ENCODE assay signal across 11 cellular contexts in the genomic region with DNA sequence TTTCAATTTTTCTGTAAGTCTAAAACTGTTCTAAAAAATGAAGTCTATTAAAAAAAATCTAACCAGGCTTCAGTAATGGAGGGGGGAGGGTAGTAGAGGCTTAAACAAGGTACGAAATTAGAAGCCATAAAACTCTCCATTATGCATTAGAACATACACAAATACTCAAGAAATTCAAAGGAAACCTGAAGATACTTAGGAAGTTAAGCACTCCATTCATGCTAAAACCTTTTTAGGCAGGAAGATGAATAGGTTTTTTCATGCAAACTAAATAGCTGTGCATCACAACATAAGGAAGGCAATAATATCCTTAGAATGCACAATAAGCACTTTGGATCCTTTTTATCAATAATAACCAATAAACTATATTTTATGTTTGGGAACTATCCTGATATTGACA. TPM values are rescaled to one million over a fixed set of nuclear protein-coding genes. Genes with fewer than 3 reads are reported as not detected.
DNase-seq lines count a peak whose midpoint lies in the region; ATAC-seq and TF ChIP-seq lines count a peak whose summit lies in the region.
"Had no signal": no experiment of that assay in that cellular context is flagged by ENCODE, and none has a peak within 500 bp of the region (broad histone marks: within the 10 kb centered on the region; RNA-seq: fewer than 3 reads in every experiment).

No MANE protein-coding gene starts in this region.

- H3K4me2 ChIP-seq in SU-DHL-6 (ENCODE audit: low read depth, low read length, poor library complexity, severe bottlenecking): peak overlapping the region; percentile 89
- peak overlapping the region; percentile 92 for H3K4me2 ChIP-seq in smooth muscle cell

- no peak for TF ChIP-seq CTCF in SU-DHL-6 (IDR thresholded peaks at IDR 0.05; ENCODE audit: insufficient read depth, low read length, poor library complexity, severe bottlenecking)
- TF ChIP-seq CTCF in esophagus squamous epithelium (IDR thresholded peaks at IDR 0.05): no peak
- TF ChIP-seq CTCF in smooth muscle cell (IDR thresholded peaks at IDR 0.05; ENCODE audit: borderline replicate concordance, insufficient read depth, poor library complexity, severe bottlenecking): no peak

- no peak for DNase-seq in activated CD8-positive, alpha-beta memory T cell treated with anti-CD3 and anti-CD28 coated beads, Interleukin-2, amount 10 ng/mL, durations not matched to agents 7 days and 5 days
- no peak for DNase-seq in activated CD8-positive, alpha-beta memory T cell treated with anti-CD3 and anti-CD28 coated beads, Interleukin-2, amount 50 U/mL, for 4 hours
- DNase-seq in esophagus squamous epithelium (lab: John Stamatoyannopoulos, UW) (no peak), smooth muscle cell (lab: John Stamatoyannopoulos, UW; ENCODE audit: unreplicated experiment) (no peak), NCI-H1417 (lab: John Stamatoyannopoulos, UW) (no peak), AML-193 (lab: John Stamatoyannopoulos, UW) (no peak), SHP77 (lab: John Stamatoyannopoulos, UW) (no peak)
- DNase-seq: NCI-H2171 treated with DMSO at 0.1 percent for 48 hours had no signal

- H3K9me3 ChIP-seq in SU-DHL-6 (ENCODE audit: insufficient read depth, low read length) (no peaks in the 10 kb centered on the region), esophagus squamous epithelium (no peaks in the 10 kb centered on the region), smooth muscle cell (replicated peaks; ENCODE audit: low read depth) (no peaks in the 10 kb centered on the region)

- H3K4me1 ChIP-seq in esophagus squamous epithelium: peaks cover 0 to 53% (median 21%) of the 10 kb centered on the region in 3 donors
- peaks cover 17% of the 10 kb centered on the region for H3K4me1 ChIP-seq in smooth muscle cell (ENCODE audit: low read depth)

- CTCF ChIA-PET in activated CD8-positive, alpha-beta memory T cell treated with anti-CD3 and anti-CD28 coated beads, Interleukin-2, amount 10 ng/mL, durations not matched to agents 7 days and 5 days (lab: Charles Lee): no interaction called here

- no peaks in the 10 kb centered on the region for H3K9me3 Mint-ChIP-seq in activated CD8-positive, alpha-beta memory T cell treated with anti-CD3 and anti-CD28 coated beads, Interleukin-2, amount 10 ng/mL, durations not matched to agents 7 days and 5 days (ENCODE audit: low read depth)

- intact Hi-C loops in esophagus squamous epithelium (cut with DNase I): no loop called here

- H3K36me3 Mint-ChIP-seq in activated CD8-positive, alpha-beta memory T cell treated with anti-CD3 and anti-CD28 coated beads, Interleukin-2, amount 10 ng/mL, durations not matched to agents 7 days and 5 days: peaks cover 5% of the 10 kb centered on the region

- no peaks in the 10 kb centered on the region for H3K27me3 ChIP-seq in SU-DHL-6 (ENCODE audit: low read length)
- H3K27me3 ChIP-seq in esophagus squamous epithelium: no peaks in the 10 kb centered on the region
- no peaks in the 10 kb centered on the region for H3K27me3 ChIP-seq in smooth muscle cell (ENCODE audit: low read depth)

- 41 to 42% methylated on average over 1 of the region's 1 CpG for WGBS in esophagus squamous epithelium, 2 donors
- 45% methylated on average over 1 of the region's 1 CpG for WGBS in smooth muscle cell (ENCODE audit: low lambda C conversion rate)

- H3K27me3 Mint-ChIP-seq in activated CD8-positive, alpha-beta memory T cell treated with anti-CD3 and anti-CD28 coated beads, Interleukin-2, amount 10 ng/mL, durations not matched to agents 7 days and 5 days: no peaks in the 10 kb centered on the region

- no peaks in the 10 kb centered on the region for H3K9me2 ChIP-seq in SU-DHL-6 (replicated peaks; ENCODE audit: insufficient read depth, low read length)

- H3K27ac Mint-ChIP-seq in activated CD8-positive, alpha-beta memory T cell treated with anti-CD3 and anti-CD28 coated beads, Interleukin-2, amount 10 ng/mL, durations not matched to agents 7 days and 5 days: no peak overlapping the region

- H3K4me1 Mint-ChIP-seq in activated CD8-positive, alpha-beta memory T cell treated with anti-CD3 and anti-CD28 coated beads, Interleukin-2, amount 10 ng/mL, durations not matched to agents 7 days and 5 days: peaks cover 25% of the 10 kb centered on the region

- H2AFZ ChIP-seq in SU-DHL-6 (ENCODE audit: low read depth, low read length, severe bottlenecking) (no peak overlapping the region), smooth muscle cell (ENCODE audit: low read depth) (no peak overlapping the region)

- H3K79me2 ChIP-seq in SU-DHL-6 (ENCODE audit: insufficient read depth, low read length): peaks cover 62% of the 10 kb centered on the region
- peaks cover 73% of the 10 kb centered on the region for H3K79me2 ChIP-seq in smooth muscle cell (ENCODE audit: low read depth)

- peak overlapping the region; percentile 88 for H3K4me3 Mint-ChIP-seq in activated CD8-positive, alpha-beta memory T cell treated with anti-CD3 and anti-CD28 coated beads, Interleukin-2, amount 10 ng/mL, durations not matched to agents 7 days and 5 days

- H4K20me1 ChIP-seq in SU-DHL-6 (ENCODE audit: low read depth, low read length) (peaks cover 14% of the 10 kb centered on the region; the same call in 1 of the 2 replicates), smooth muscle cell (ENCODE audit: low read depth) (peaks cover 64% of the 10 kb centered on the region)

- no peak for TF ChIP-seq POLR2A in esophagus squamous epithelium (IDR thresholded peaks at IDR 0.05)

- ATAC-seq in activated CD8-positive, alpha-beta memory T cell treated with anti-CD3 and anti-CD28 coated beads, Interleukin-2, amount 10 ng/mL, durations not matched to agents 7 days and 5 days: no peak
- ATAC-seq: esophagus mucosa had no signal

- no peak overlapping the region for H3K4me3 ChIP-seq in SU-DHL-6 (ENCODE audit: insufficient read depth, low read length, poor library complexity, severe bottlenecking)
- H3K4me3 ChIP-seq in esophagus squamous epithelium: peak overlapping the region in 3 of 4 donors; percentile 94 to 98 (median 97)
- peak overlapping the region; percentile 91 for H3K4me3 ChIP-seq in smooth muscle cell

- H3K9ac ChIP-seq in SU-DHL-6 (ENCODE audit: low read length) (peak overlapping the region; percentile 83), smooth muscle cell (ENCODE audit: low read depth) (no peak overlapping the region)

- H3K27ac ChIP-seq in SU-DHL-6 (ENCODE audit: low read depth, low read length) (no peak overlapping the region), esophagus squamous epithelium (peak overlapping the region in 1 of 4 donors; percentile 98), smooth muscle cell (ENCODE audit: low read depth) (peak overlapping the region; percentile 20)
- H3K27ac ChIP-seq: C4-2B had no signal

- H3K36me3 ChIP-seq in SU-DHL-6 (ENCODE audit: low read length) (no peaks in the 10 kb centered on the region), esophagus squamous epithelium (peaks cover 0 to under 1% (median 0%) of the 10 kb centered on the region in 3 donors), smooth muscle cell (ENCODE audit: low read depth) (no peaks in the 10 kb centered on the region)

- H3F3A ChIP-seq in SU-DHL-6 (ENCODE audit: insufficient read depth) (peaks cover 26% of the 10 kb centered on the region), smooth muscle cell (ENCODE audit: low read depth) (peaks cover 9% of the 10 kb centered on the region)

RNA-seq across cellular contexts. Expression of a gene that starts 2.4 kb away (rescaled TPM):
- total RNA-seq in activated CD8-positive, alpha-beta memory T cell treated with anti-CD3 and anti-CD28 coated beads, Interleukin-2, amount 10 ng/mL, durations not matched to agents 7 days and 5 days: 10 to 100 TPM; 85.3 to 94.2 TPM
- 100 to 1,000 TPM; 115 to 234 (median 161) TPM for total RNA-seq in esophagus squamous epithelium
- total RNA-seq in smooth muscle cell: 145 and 148 TPM in 2 replicates
- 102 and 110 TPM in 2 replicates for polyA plus RNA-seq in smooth muscle cell

RNA-seq across cellular contexts. Expression of a gene that starts 29.2 kb away (rescaled TPM):
- total RNA-seq in activated CD8-positive, alpha-beta memory T cell treated with anti-CD3 and anti-CD28 coated beads, Interleukin-2, amount 10 ng/mL, durations not matched to agents 7 days and 5 days: 10 to 100 TPM; 34.1 to 52.0 TPM
- total RNA-seq in esophagus squamous epithelium (10 to 100 TPM in 3 of 4 donors, 1 to 10 TPM in 1; 9.2 to 23.5 (median 18.8) TPM), smooth muscle cell (26.4 and 29.7 TPM in 2 replicates)
- polyA plus RNA-seq in smooth muscle cell: 65.3 and 74.6 TPM in 2 replicates
